ENCODE assay signal across 20 cellular contexts in the genomic region with DNA sequence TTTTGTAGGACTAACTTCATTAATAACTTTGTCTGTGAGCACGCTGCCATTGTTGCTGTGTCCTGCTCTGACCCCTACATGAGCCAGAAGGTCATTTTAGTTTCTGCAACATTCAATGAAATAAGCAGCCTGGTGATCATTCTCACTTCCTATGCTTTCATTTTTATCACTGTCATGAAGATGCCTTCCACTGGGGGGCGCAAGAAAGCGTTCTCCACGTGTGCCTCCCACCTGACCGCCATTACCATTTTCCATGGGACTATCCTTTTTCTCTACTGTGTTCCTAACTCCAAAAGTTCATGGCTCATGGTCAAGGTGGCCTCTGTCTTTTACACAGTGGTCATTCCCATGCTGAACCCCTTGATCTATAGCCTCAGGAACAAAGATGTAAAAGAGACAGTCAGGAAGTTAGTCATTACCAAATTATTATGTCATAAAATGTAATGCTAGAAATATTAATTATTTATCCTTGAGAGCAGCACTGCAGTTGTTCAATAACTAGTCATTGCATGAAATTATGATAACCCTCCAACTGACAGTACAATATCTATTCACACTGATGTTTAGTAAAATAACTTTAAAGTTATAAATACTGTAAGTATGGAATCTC. TPM values are rescaled to one million over a fixed set of nuclear protein-coding genes. Genes with fewer than 3 reads are reported as not detected.
DNase-seq lines count a peak whose midpoint lies in the region; TF ChIP-seq lines count a peak whose summit lies in the region.
"Had no signal": no experiment of that assay in that cellular context is flagged by ENCODE, and none has a peak within 500 bp of the region (broad histone marks: within the 10 kb centered on the region; RNA-seq: fewer than 3 reads in every experiment).

No MANE protein-coding gene starts in this region.

- no peaks in the 10 kb centered on the region for H4K20me1 ChIP-seq in KMS-11 (ENCODE audit: insufficient read depth)
- H4K20me1 ChIP-seq in osteoblast (ENCODE audit: insufficient read depth, low read length), result no peaks in the 10 kb centered on the region

- H3K4me2 ChIP-seq in KMS-11 (no peak overlapping the region), osteoblast (ENCODE audit: insufficient read depth, low read length) (no peak overlapping the region)

- intact Hi-C loops in A673 (cut with micrococcal nuclease; ENCODE audit: unreplicated experiment), result no loop called here
- intact Hi-C loops in dorsolateral prefrontal cortex (cut with DNase I), result no loop called here

- H3K27ac ChIP-seq in A673 (ENCODE audit: low read depth, low read length, poor library complexity, severe bottlenecking), result no peak overlapping the region
- H3K27ac ChIP-seq in KMS-11, result no peak overlapping the region
- no peak overlapping the region for H3K27ac ChIP-seq in dorsolateral prefrontal cortex
- no peak overlapping the region for H3K27ac ChIP-seq in osteoblast (ENCODE audit: low read depth, low read length)

- H3K9ac ChIP-seq in KMS-11, result no peak overlapping the region

- H3K4me1 ChIP-seq in A673 (ENCODE audit: insufficient read depth, low read length, poor library complexity, severe bottlenecking), result no peaks in the 10 kb centered on the region
- no peaks in the 10 kb centered on the region for H3K4me1 ChIP-seq in KMS-11 (ENCODE audit: low read depth, poor library complexity, severe bottlenecking)
- H3K4me1 ChIP-seq in osteoblast (ENCODE audit: insufficient read depth, low read length), result no peaks in the 10 kb centered on the region

- H2AFZ ChIP-seq in KMS-11 (ENCODE audit: low read depth), result peak overlapping the region; percentile 60
- no peak overlapping the region for H2AFZ ChIP-seq in osteoblast (ENCODE audit: low read length)

- peak; percentile 56 for TF ChIP-seq CTCF in A673 (conservative IDR thresholded peaks at IDR 0.05; ENCODE audit: low read depth, low read length)
- peak; percentile 78 for TF ChIP-seq CTCF in KMS-11 (conservative IDR thresholded peaks at IDR 0.05; ENCODE audit: low read depth, low read length)
- TF ChIP-seq CTCF in dorsolateral prefrontal cortex (IDR thresholded peaks at IDR 0.05 in 54 of 56, conservative IDR thresholded peaks at IDR 0.05 in 2 of 56; ENCODE audit: low read depth in 1 of 56, partially characterized antibody in 56 of 56), result peak in 2 of 56 donors; percentile 9 to 14
- TF ChIP-seq CTCF in osteoblast (IDR thresholded peaks at IDR 0.05; ENCODE audit: extremely low read depth, low read depth, low read length), result no peak

- H3K79me2 ChIP-seq in KMS-11 (ENCODE audit: insufficient read depth, low read depth), result no peaks in the 10 kb centered on the region
- no peaks in the 10 kb centered on the region for H3K79me2 ChIP-seq in osteoblast (ENCODE audit: insufficient read depth, low read length)

- peak; percentile 21 for DNase-seq in A673 (ENCODE audit: low spot score)
- peak; percentile 30 for DNase-seq in ELF-1 (ENCODE audit: low read depth, low spot score)
- peak; percentile 59 for DNase-seq in SK-MEL-5 (ENCODE audit: low read depth, low spot score)
- DNase-seq in activated T-cell treated with anti-CD3 and anti-CD28 coated beads, Interleukin-2, amount 50 U/mL, for 48 hours, result no peak
- no peak for DNase-seq in dorsolateral prefrontal cortex
- DNase-seq in ecto neural progenitor cell (ENCODE audit: low spot score), result no peak
- no peak for DNase-seq in osteoblast (ENCODE audit: insufficient read length, low spot score, missing footprints)
- DNase-seq: activated CD4-positive, alpha-beta T cell treated with anti-CD3 and anti-CD28 coated beads for 1 hour; activated T-cell treated with anti-CD3 and anti-CD28 coated beads, Interleukin-2, amount 50 U/mL, for 24 hours; caudate nucleus; effector memory CD8-positive, alpha-beta T cell; Kasumi-1; naive thymus-derived CD4-positive, alpha-beta T cell; T-helper 1 cell had no signal

- no TSS peak for BruUV-seq in A673 (replicated peaks; lab: Mats Ljungman, UMichigan)

- H3K27me3 ChIP-seq in A673 (replicated peaks; ENCODE audit: insufficient read depth, low read depth, low read length, poor library complexity), result no peaks in the 10 kb centered on the region
- no peaks in the 10 kb centered on the region for H3K27me3 ChIP-seq in KMS-11 (ENCODE audit: insufficient read depth, low read depth)
- no peaks in the 10 kb centered on the region for H3K27me3 ChIP-seq in dorsolateral prefrontal cortex
- no peaks in the 10 kb centered on the region for H3K27me3 ChIP-seq in osteoblast (ENCODE audit: insufficient read depth, low read length)

- CTCF ChIA-PET in A673 (lab: Charles Lee), result no interaction called here

- POLR2A ChIA-PET in A673 (lab: Charles Lee; ENCODE audit: low non-redundant PET), result no interaction called here

- H3K4me3 ChIP-seq in A673 (ENCODE audit: low read depth, low read length, poor library complexity, severe bottlenecking) (no peak overlapping the region), KMS-11 (IDR thresholded peaks at IDR 0.05; ENCODE audit: insufficient read depth, low read depth, low read length) (no peak overlapping the region), dorsolateral prefrontal cortex (no peak overlapping the region), osteoblast (ENCODE audit: insufficient read depth, low read length) (no peak overlapping the region)

- in situ Hi-C loops in SK-MEL-5 (cut with HindIII; ENCODE audit: low pct_unique_long_range_greater_than_20kb, low sequenced_read_pairs), result no loop called here

- H3K36me3 ChIP-seq in A673 (ENCODE audit: insufficient read depth, low read length, poor library complexity, severe bottlenecking), result no peaks in the 10 kb centered on the region
- no peaks in the 10 kb centered on the region for H3K36me3 ChIP-seq in KMS-11 (ENCODE audit: insufficient read depth)
- no peaks in the 10 kb centered on the region for H3K36me3 ChIP-seq in osteoblast (ENCODE audit: insufficient read depth, low read length)

- H3K9me3 ChIP-seq in A673 (ENCODE audit: low read depth, low read length, poor library complexity, severe bottlenecking) (no peaks in the 10 kb centered on the region), osteoblast (ENCODE audit: low read depth, low read length) (no peaks in the 10 kb centered on the region)

RNA-seq across cellular contexts. Expression of gene OR5D13, which starts 46.4 kb away (rescaled TPM):
- total RNA-seq in A673 (2021) (not detected in 2 replicates), dorsolateral prefrontal cortex (not detected), osteoblast (not detected in 2 replicates)
- total RNA-seq in SK-MEL-5 (2014; rRNA removed; shearing (Covaris generic)), result not detected in 2 replicates
- polyA plus RNA-seq in SK-MEL-5 (2015; cell fraction: cytosol; rRNA removed), result not detected in 2 replicates
- polyA plus RNA-seq in SK-MEL-5 (2015; cell fraction: nucleus; rRNA removed), result not detected in 2 replicates
- total RNA-seq: fibroblast of villous mesenchyme; H4; liver; naive thymus-derived CD4-positive, alpha-beta T cell; pulmonary artery endothelial cell had no signal
- polyA plus RNA-seq: adipose tissue; liver; naive thymus-derived CD4-positive, alpha-beta T cell had no signal

Comparison
In these comparisons a context has a peak if more than half of its experiments do, and no peak if none do; other contexts are left out.
1. DNase-seq: peak in A673 (single experiment), ELF-1 (single experiment) and SK-MEL-5 (single experiment); none in activated T-cell treated with anti-CD3 and anti-CD28 coated beads, Interleukin-2, amount 50 U/mL, for 48 hours (0 of 2), dorsolateral prefrontal cortex (0 of 10), ecto neural progenitor cell (single experiment) and osteoblast (single experiment).